ENCODE assay signal across 1 cellular context in the genomic region with DNA sequence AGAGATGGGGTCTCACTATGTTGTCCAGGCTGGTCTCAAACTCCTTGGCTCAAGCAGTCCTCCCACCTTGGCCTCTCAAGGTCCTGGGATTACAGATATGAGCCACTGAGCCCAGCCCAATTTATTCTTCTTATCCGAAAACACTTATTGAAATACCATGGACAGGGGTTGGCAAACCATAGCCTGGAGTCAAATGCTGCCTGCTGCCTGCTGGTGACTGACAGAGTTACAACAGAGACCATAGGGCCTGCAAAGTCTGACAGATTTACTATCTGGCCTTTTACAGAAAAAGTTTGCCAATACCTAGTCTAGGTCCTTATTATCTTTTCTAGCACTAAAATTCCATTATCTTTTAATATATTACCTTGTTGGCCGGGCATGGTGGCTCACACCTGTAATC.
TF ChIP-seq lines count a peak whose summit lies in the region.

No MANE protein-coding gene starts in this region.

TF ChIP-seq in GM23338, 12 proteins besides CTCF, POLR2A, EP300 and RAD21 (continued from another document):
- TF ChIP-seq ZNF462 (CRISPR knock-in tag; IDR thresholded peaks at IDR 0.05), result no peak
- TF ChIP-seq, protein P1, sequence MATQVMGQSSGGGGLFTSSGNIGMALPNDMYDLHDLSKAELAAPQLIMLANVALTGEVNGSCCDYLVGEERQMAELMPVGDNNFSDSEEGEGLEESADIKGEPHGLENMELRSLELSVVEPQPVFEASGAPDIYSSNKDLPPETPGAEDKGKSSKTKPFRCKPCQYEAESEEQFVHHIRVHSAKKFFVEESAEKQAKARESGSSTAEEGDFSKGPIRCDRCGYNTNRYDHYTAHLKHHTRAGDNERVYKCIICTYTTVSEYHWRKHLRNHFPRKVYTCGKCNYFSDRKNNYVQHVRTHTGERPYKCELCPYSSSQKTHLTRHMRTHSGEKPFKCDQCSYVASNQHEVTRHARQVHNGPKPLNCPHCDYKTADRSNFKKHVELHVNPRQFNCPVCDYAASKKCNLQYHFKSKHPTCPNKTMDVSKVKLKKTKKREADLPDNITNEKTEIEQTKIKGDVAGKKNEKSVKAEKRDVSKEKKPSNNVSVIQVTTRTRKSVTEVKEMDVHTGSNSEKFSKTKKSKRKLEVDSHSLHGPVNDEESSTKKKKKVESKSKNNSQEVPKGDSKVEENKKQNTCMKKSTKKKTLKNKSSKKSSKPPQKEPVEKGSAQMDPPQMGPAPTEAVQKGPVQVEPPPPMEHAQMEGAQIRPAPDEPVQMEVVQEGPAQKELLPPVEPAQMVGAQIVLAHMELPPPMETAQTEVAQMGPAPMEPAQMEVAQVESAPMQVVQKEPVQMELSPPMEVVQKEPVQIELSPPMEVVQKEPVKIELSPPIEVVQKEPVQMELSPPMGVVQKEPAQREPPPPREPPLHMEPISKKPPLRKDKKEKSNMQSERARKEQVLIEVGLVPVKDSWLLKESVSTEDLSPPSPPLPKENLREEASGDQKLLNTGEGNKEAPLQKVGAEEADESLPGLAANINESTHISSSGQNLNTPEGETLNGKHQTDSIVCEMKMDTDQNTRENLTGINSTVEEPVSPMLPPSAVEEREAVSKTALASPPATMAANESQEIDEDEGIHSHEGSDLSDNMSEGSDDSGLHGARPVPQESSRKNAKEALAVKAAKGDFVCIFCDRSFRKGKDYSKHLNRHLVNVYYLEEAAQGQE (IDR thresholded peaks at IDR 0.05; ENCODE audit: unreplicated experiment), result peak; percentile 52
TF ChIP-seq in GM23338: peak in this region for 1.
